In genomic region chr2:145777914-145778313, GRCh38 we compare ENCODE assay signal across 20 cellular contexts.
A peak's percentile ranks its signal among the peaks of the same experiment; 100 is the strongest.
DNase-seq lines count a peak whose midpoint lies in the region; ATAC-seq and TF ChIP-seq lines count a peak whose summit lies in the region.
"Had no signal": no experiment of that assay in that cellular context is flagged by ENCODE, and none has a peak within 500 bp of the region (broad histone marks: within the 10 kb centered on the region; RNA-seq: fewer than 3 reads in every experiment).

No MANE protein-coding gene starts in this region.

- H3K9me3 ChIP-seq in T-helper 17 cell (ENCODE audit: control insufficient read depth, low read length, poor library complexity, severe bottlenecking): no peaks in the 10 kb centered on the region
- H3K9me3 ChIP-seq: psoas muscle had no signal

- TF ChIP-seq CTCF in neural crest cell (conservative IDR thresholded peaks at IDR 0.05) (no peak), lower leg skin (IDR thresholded peaks at IDR 0.05) (no peak)

- H3K27ac Mint-ChIP-seq in neural crest cell (ENCODE audit: unreplicated experiment) (peak overlapping the region; percentile 20), T-helper 17 cell (no peak overlapping the region)
- H3K27ac Mint-ChIP-seq: activated naive CD8-positive, alpha-beta T cell treated with anti-CD3 and anti-CD28 coated beads, Interleukin-2, amount 50 U/mL, for 24 hours; activated T-helper 2 cell treated with anti-CD3 and anti-CD28 coated beads, Interferon-gamma antibody, Interleukin-2, Interleukin-4, amounts not matched to agents 10 μg/mL and 5 μg/mL and 100 μg/mL, durations not matched to agents 14 hours and 24 hours and 36 hours; brain; CD4-positive, alpha-beta T cell; mesothelial cell of epicardium had no signal

- TF ChIP-seq POLR2A in lower leg skin (IDR thresholded peaks at IDR 0.05): no peak

- no peak overlapping the region for H3K4me3 ChIP-seq in lower leg skin (ENCODE audit: low read depth, poor library complexity, severe bottlenecking)
- H3K4me3 ChIP-seq: psoas muscle, smooth muscle cell had no signal

- 93 to 94% methylated on average over 3 of the region's 3 CpGs for WGBS in lower leg skin, 2 donors

- DNase-seq in neural crest cell (ENCODE audit: low read depth, low spot score): no peak
- DNase-seq in T-helper 17 cell: no peak
- DNase-seq in NCI-H1930 (lab: John Stamatoyannopoulos, UW): no peak
- no peak for DNase-seq in lower leg skin (ENCODE audit: low spot score in 2 of 2)
- DNase-seq: activated CD4-positive, alpha-beta T cell treated with anti-CD3 and anti-CD28 coated beads for 48 hours; activated naive CD8-positive, alpha-beta T cell treated with anti-CD3 and anti-CD28 coated beads, Interleukin-2, amount 50 U/mL, for 24 hours; CD4-positive, alpha-beta T cell; DMS79 treated with DMSO at 0.1 percent for 48 hours; Karpas-422; NCI-H1105; NCI-H2107; NCI-H526; psoas muscle had no signal

- ATAC-seq in GM18520 (IDR thresholded peaks at IDR 0.05; ENCODE audit: unreplicated experiment) (peak; percentile 75), GM21619 (IDR thresholded peaks at IDR 0.05; ENCODE audit: unreplicated experiment) (peak; percentile 61), HG03039 (IDR thresholded peaks at IDR 0.05; ENCODE audit: unreplicated experiment) (peak; percentile 51), T-helper 17 cell (no peak)
- ATAC-seq: activated naive CD8-positive, alpha-beta T cell treated with anti-CD3 and anti-CD28 coated beads, Interleukin-2, amount 50 U/mL, for 24 hours; psoas muscle had no signal

- intact Hi-C loops in lower leg skin (cut with DNase I; ENCODE audit: low total_unique reads): no loop called here

- H3K9me3 Mint-ChIP-seq in neural crest cell: peaks cover 6% of the 10 kb centered on the region
- H3K9me3 Mint-ChIP-seq: activated naive CD8-positive, alpha-beta T cell treated with anti-CD3 and anti-CD28 coated beads, Interleukin-2, amount 50 U/mL, for 24 hours; activated T-helper 2 cell treated with anti-CD3 and anti-CD28 coated beads, Interferon-gamma antibody, Interleukin-2, Interleukin-4, amounts not matched to agents 10 μg/mL and 5 μg/mL and 100 μg/mL, durations not matched to agents 14 hours and 24 hours and 36 hours; mesothelial cell of epicardium had no signal

- H3K4me1 Mint-ChIP-seq in neural crest cell: no peaks in the 10 kb centered on the region
- no peaks in the 10 kb centered on the region for H3K4me1 Mint-ChIP-seq in T-helper 17 cell
- H3K4me1 Mint-ChIP-seq: activated naive CD8-positive, alpha-beta T cell treated with anti-CD3 and anti-CD28 coated beads, Interleukin-2, amount 50 U/mL, for 24 hours; brain had no signal

- H3K4me3 Mint-ChIP-seq in neural crest cell (no peak overlapping the region), T-helper 17 cell (no peak overlapping the region)
- H3K4me3 Mint-ChIP-seq: activated naive CD8-positive, alpha-beta T cell treated with anti-CD3 and anti-CD28 coated beads, Interleukin-2, amount 50 U/mL, for 24 hours; brain; CD4-positive, alpha-beta T cell; mesothelial cell of epicardium had no signal

- H3K36me3 Mint-ChIP-seq in neural crest cell (ENCODE audit: low read depth) (peaks cover 4% of the 10 kb centered on the region), T-helper 17 cell (ENCODE audit: low read depth) (no peaks in the 10 kb centered on the region)
- H3K36me3 Mint-ChIP-seq: brain, mesothelial cell of epicardium had no signal

- H3K27me3 Mint-ChIP-seq in neural crest cell (ENCODE audit: low read depth) (no peaks in the 10 kb centered on the region), T-helper 17 cell (no peaks in the 10 kb centered on the region)
- H3K27me3 Mint-ChIP-seq: activated naive CD8-positive, alpha-beta T cell treated with anti-CD3 and anti-CD28 coated beads, Interleukin-2, amount 50 U/mL, for 24 hours; CD4-positive, alpha-beta T cell had no signal
